Comparison of ENCODE assay signal across 8 cellular contexts in genomic region chr1:52056937-52057231, GRCh38. TPM values are rescaled to one million over a fixed set of nuclear protein-coding genes. Genes with fewer than 3 reads are reported as not detected.
DNase-seq lines count a peak whose midpoint lies in the region; ATAC-seq and TF ChIP-seq lines count a peak whose summit lies in the region.

No MANE protein-coding gene starts in this region.

- H3K9me3 ChIP-seq in Karpas-422 (ENCODE audit: low read length) (no peaks in the 10 kb centered on the region), ovary (no peaks in the 10 kb centered on the region)

- no peaks in the 10 kb centered on the region for H3K27me3 Mint-ChIP-seq in activated CD4-positive, alpha-beta T cell treated with anti-CD3 and anti-CD28 coated beads, Interleukin-2, amount 10 ng/mL, durations not matched to agents 7 days and 5 days
- no peaks in the 10 kb centered on the region for H3K27me3 Mint-ChIP-seq in effector memory CD8-positive, alpha-beta T cell

- H3K36me3 ChIP-seq in Karpas-422 (ENCODE audit: insufficient read depth, low read length) (peaks cover 16% of the 10 kb centered on the region; the same call in 1 of the 2 replicates), ovary (no peaks in the 10 kb centered on the region)

- in situ Hi-C loops in G401 (cut with HindIII; ENCODE audit: low sequenced_read_pairs): no loop called here

- DNase-seq in activated CD4-positive, alpha-beta T cell treated with anti-CD3 and anti-CD28 coated beads, Interleukin-2, amount 10 ng/mL, durations not matched to agents 7 days and 5 days: no peak
- no peak for DNase-seq in activated CD4-positive, alpha-beta T cell treated with anti-CD3 and anti-CD28 coated beads for 48 hours
- DNase-seq in Karpas-422: no peak
- DNase-seq in effector memory CD8-positive, alpha-beta T cell: no peak
- no peak for DNase-seq in ovary
- DNase-seq in G401 (ENCODE audit: low spot score): no peak
- no peak for DNase-seq in GM10248 (ENCODE audit: extremely low spot score)

- TF ChIP-seq CTCF in ovary (IDR thresholded peaks at IDR 0.05): no peak
- TF ChIP-seq CTCF in GM10248 (IDR thresholded peaks at IDR 0.05; ENCODE audit: control extremely low read depth, extremely low read depth, low read depth, missing control alignments): no peak

- H3K4me3 Mint-ChIP-seq in activated CD4-positive, alpha-beta T cell treated with anti-CD3 and anti-CD28 coated beads, Interleukin-2, amount 10 ng/mL, durations not matched to agents 7 days and 5 days: peak overlapping the region; percentile 97
- peak overlapping the region; percentile 94 to 95 for H3K4me3 Mint-ChIP-seq in effector memory CD8-positive, alpha-beta T cell

- H3K27ac Mint-ChIP-seq in activated CD4-positive, alpha-beta T cell treated with anti-CD3 and anti-CD28 coated beads, Interleukin-2, amount 10 ng/mL, durations not matched to agents 7 days and 5 days: peak overlapping the region; percentile 94
- peak overlapping the region; percentile 91 to 95 for H3K27ac Mint-ChIP-seq in effector memory CD8-positive, alpha-beta T cell

- H3K79me2 ChIP-seq in Karpas-422 (ENCODE audit: low read length): peaks cover 93% of the 10 kb centered on the region

- no peaks in the 10 kb centered on the region for H3K9me2 ChIP-seq in Karpas-422 (replicated peaks; ENCODE audit: insufficient read depth, low read length)

- H3K4me2 ChIP-seq in Karpas-422 (ENCODE audit: low read depth, low read length, poor library complexity, severe bottlenecking): peak overlapping the region; percentile 84

- WGBS in ovary, 3 donors: 0 to 1% (median 0%) methylated on average over 4 of the region's 4 CpGs

- TF ChIP-seq EP300 in ovary (IDR thresholded peaks at IDR 0.05): no peak

- H3K4me3 ChIP-seq in Karpas-422 (ENCODE audit: low read length) (peak overlapping the region; percentile 91), ovary (peak overlapping the region; percentile 94)

- H3K27ac ChIP-seq in Karpas-422 (ENCODE audit: low read length) (peak overlapping the region; percentile 60), ovary (peak overlapping the region; percentile 62 to 83)

- TF ChIP-seq POLR2A in ovary (IDR thresholded peaks at IDR 0.05): no peak

- no peaks in the 10 kb centered on the region for H3K27me3 ChIP-seq in Karpas-422 (ENCODE audit: low read length)
- no peaks in the 10 kb centered on the region for H3K27me3 ChIP-seq in ovary

- no peaks in the 10 kb centered on the region for H3K9me3 Mint-ChIP-seq in activated CD4-positive, alpha-beta T cell treated with anti-CD3 and anti-CD28 coated beads, Interleukin-2, amount 10 ng/mL, durations not matched to agents 7 days and 5 days
- H3K9me3 Mint-ChIP-seq in effector memory CD8-positive, alpha-beta T cell: no peaks in the 10 kb centered on the region

- H4K20me1 ChIP-seq in Karpas-422 (ENCODE audit: insufficient read depth, low read depth, low read length): peaks cover 8% of the 10 kb centered on the region; the same call in 1 of the 2 replicates

- POLR2A ChIA-PET in activated CD4-positive, alpha-beta T cell treated with anti-CD3 and anti-CD28 coated beads, Interleukin-2, amount 10 ng/mL, durations not matched to agents 7 days and 5 days (lab: Charles Lee): no interaction called here
- POLR2A ChIA-PET in GM10248 (lab: Yijun Ruan, JAX): interaction anchor here (0.7 to 1.0 kb wide), 2 partner anchors 8 to 267 kb away, joined by 3 to 4 read pairs; no protein-coding TSS in a partner anchor

- no peak overlapping the region; the same call in 1 of the 2 replicates for H2AFZ ChIP-seq in Karpas-422 (ENCODE audit: low read length)

- intact Hi-C loops in ovary (cut with DNase I): no loop called here

- peaks cover 30% of the 10 kb centered on the region for H3K4me1 ChIP-seq in Karpas-422 (ENCODE audit: low read length)
- peaks cover 7% of the 10 kb centered on the region for H3K4me1 ChIP-seq in ovary (ENCODE audit: insufficient read depth)

- peaks cover 23% of the 10 kb centered on the region for H3K36me3 Mint-ChIP-seq in activated CD4-positive, alpha-beta T cell treated with anti-CD3 and anti-CD28 coated beads, Interleukin-2, amount 10 ng/mL, durations not matched to agents 7 days and 5 days (ENCODE audit: low read depth)
- H3K36me3 Mint-ChIP-seq in effector memory CD8-positive, alpha-beta T cell (ENCODE audit: insufficient read depth): peaks cover 33% of the 10 kb centered on the region

- CTCF ChIA-PET in activated CD4-positive, alpha-beta T cell treated with anti-CD3 and anti-CD28 coated beads, Interleukin-2, amount 10 ng/mL, durations not matched to agents 7 days and 5 days (lab: Charles Lee): interaction anchor here (1.7 kb wide), 1 partner anchor 8 kb away, joined by 5 read pairs; no protein-coding TSS in a partner anchor
- CTCF ChIA-PET in GM10248 (lab: Yijun Ruan, JAX): interaction anchor here (2.3 kb wide), 1 partner anchor 13 kb away, joined by 8 read pairs; no protein-coding TSS in a partner anchor

- peak; percentile 31 for ATAC-seq in effector memory CD8-positive, alpha-beta T cell (replicated peaks)
- ATAC-seq in GM18502 (IDR thresholded peaks at IDR 0.05; ENCODE audit: poor library complexity, unreplicated experiment): no peak

- peak overlapping the region; percentile 91 for H3K9ac ChIP-seq in Karpas-422 (ENCODE audit: low read length)

- H3K4me1 Mint-ChIP-seq in activated CD4-positive, alpha-beta T cell treated with anti-CD3 and anti-CD28 coated beads, Interleukin-2, amount 10 ng/mL, durations not matched to agents 7 days and 5 days: peaks cover 46% of the 10 kb centered on the region
- peaks cover 43 to 55% of the 10 kb centered on the region in 2 donors for H3K4me1 Mint-ChIP-seq in effector memory CD8-positive, alpha-beta T cell (ENCODE audit: low read depth in 2 of 2)

RNA-seq across cellular contexts. Expression of gene BTF3L4, which starts 0.8 kb away (rescaled TPM):
- total RNA-seq in activated CD4-positive, alpha-beta T cell treated with anti-CD3 and anti-CD28 coated beads, Interleukin-2, amount 10 ng/mL, durations not matched to agents 7 days and 5 days: 10 to 100 TPM; 32.7 to 37.3 TPM
- total RNA-seq in Karpas-422 (2014; rRNA removed; shearing (Covaris generic); ENCODE audit: low replicate concordance): 42.6 and 78.8 TPM in 2 replicates
- total RNA-seq in ovary: 10 to 100 TPM; 37.8 to 68.1 (median 61.9) TPM
- 10 to 100 TPM; 51.9 to 73.9 TPM for polyA plus RNA-seq in ovary
- total RNA-seq in G401 (2014; rRNA removed; shearing (Covaris generic)): 60.5 and 77.3 TPM in 2 replicates

RNA-seq across cellular contexts. Expression of gene TXNDC12, which starts 1.9 kb away (rescaled TPM):
- total RNA-seq in activated CD4-positive, alpha-beta T cell treated with anti-CD3 and anti-CD28 coated beads, Interleukin-2, amount 10 ng/mL, durations not matched to agents 7 days and 5 days: 10 to 100 TPM; 48.1 to 49.2 TPM
- 39.2 and 44.2 TPM in 2 replicates for total RNA-seq in Karpas-422 (2014; rRNA removed; shearing (Covaris generic); ENCODE audit: low replicate concordance)
- total RNA-seq in ovary: 10 to 100 TPM; 33.0 to 52.8 (median 41.0) TPM
- 10 to 100 TPM; 27.3 to 29.4 TPM for polyA plus RNA-seq in ovary
- 44.6 and 62.4 TPM in 2 replicates for total RNA-seq in G401 (2014; rRNA removed; shearing (Covaris generic))

RNA-seq across cellular contexts. Expression of gene KTI12, which starts 23.3 kb away (rescaled TPM):
- total RNA-seq in activated CD4-positive, alpha-beta T cell treated with anti-CD3 and anti-CD28 coated beads, Interleukin-2, amount 10 ng/mL, durations not matched to agents 7 days and 5 days: 10 to 100 TPM in 1 of 2 experiments, 1 to 10 TPM in 1; 7.7 to 12.9 TPM
- 22.1 and 26.7 TPM in 2 replicates for total RNA-seq in Karpas-422 (2014; rRNA removed; shearing (Covaris generic); ENCODE audit: low replicate concordance)
- 10 to 100 TPM in 5 of 7 donors, 1 to 10 TPM in 2; 7.1 to 14.1 (median 11.4) TPM for total RNA-seq in ovary
- 10 to 100 TPM in 1 of 2 donors, 1 to 10 TPM in 1; 9.3 to 13.7 TPM for polyA plus RNA-seq in ovary
- total RNA-seq in G401 (2014; rRNA removed; shearing (Covaris generic)): 16.3 and 18.3 TPM in 2 replicates
